In the genomic region with DNA sequence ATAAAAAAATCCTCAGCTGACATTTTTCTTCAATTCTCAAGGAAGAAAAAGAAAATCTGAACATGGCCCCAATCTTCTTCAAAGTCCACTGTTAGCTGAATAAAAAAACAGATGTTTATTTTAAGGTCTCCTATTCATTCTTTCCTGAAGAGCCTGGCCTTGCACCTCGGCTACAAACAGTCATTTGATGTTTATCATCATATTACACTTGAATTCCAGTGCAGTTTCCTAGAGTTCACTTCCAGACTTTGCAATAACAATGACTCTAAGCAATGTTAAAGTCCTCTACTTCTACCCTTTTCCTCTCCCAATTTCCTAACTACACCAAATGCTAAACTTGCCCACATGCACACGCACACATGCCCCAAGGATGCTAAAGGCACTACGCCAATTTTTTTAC, we compare ENCODE assay signal across 1 cellular context.
A peak's percentile ranks its signal among the peaks of the same experiment; 100 is the strongest.
TF ChIP-seq lines count a peak whose summit lies in the region.

No MANE protein-coding gene starts in this region.

TF ChIP-seq in HepG2, 621 proteins besides CTCF, POLR2A, EP300 and RAD21:
- TF ChIP-seq ZNF768 (CRISPR knock-in tag; IDR thresholded peaks at IDR 0.05) (no peak), BCL6 (CRISPR knock-in tag; IDR thresholded peaks at IDR 0.05) (peak; percentile 53; the same call in 1 of the 2 replicates)
